Comparison of ENCODE assay signal across 8 cellular contexts in the genomic region with DNA sequence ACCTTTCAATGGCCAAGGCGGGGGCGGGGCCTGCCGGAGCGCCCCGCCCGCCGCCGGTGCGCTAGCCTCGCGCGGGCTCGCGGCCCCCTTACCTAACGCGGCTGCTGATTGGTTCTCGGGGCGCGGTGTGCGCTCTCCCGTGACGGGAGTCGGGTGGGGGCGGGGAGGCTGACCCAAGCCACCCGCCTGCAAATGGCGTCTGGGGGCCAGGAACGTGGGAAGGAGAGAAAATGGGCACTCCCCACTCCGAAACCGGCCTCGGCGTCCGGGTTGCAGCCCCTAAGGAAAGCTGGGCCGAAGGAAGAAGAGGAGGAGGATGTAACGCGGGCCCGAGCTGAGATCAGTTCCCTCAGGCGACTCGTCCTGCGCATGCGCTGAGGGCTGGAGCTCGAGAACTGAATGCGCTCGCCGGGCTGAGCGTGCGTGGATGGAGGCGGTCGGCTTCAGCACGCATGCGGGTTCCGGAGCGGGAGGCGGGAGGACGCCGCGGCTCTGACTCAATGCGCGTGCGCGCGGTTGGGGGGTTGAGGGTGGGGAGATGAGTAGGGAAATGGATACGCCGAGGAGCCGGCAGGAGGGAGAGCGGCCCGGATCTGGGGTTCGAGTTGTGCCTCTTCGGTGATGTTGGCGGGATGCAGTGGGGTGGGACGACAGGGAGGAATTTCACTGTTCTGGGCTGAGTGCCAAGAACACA. TPM values are rescaled to one million over a fixed set of nuclear protein-coding genes. Genes with fewer than 3 reads are reported as not detected.
DNase-seq lines count a peak whose midpoint lies in the region; ATAC-seq and FAIRE-seq lines count a peak whose summit lies in the region.

A gene with protein sequence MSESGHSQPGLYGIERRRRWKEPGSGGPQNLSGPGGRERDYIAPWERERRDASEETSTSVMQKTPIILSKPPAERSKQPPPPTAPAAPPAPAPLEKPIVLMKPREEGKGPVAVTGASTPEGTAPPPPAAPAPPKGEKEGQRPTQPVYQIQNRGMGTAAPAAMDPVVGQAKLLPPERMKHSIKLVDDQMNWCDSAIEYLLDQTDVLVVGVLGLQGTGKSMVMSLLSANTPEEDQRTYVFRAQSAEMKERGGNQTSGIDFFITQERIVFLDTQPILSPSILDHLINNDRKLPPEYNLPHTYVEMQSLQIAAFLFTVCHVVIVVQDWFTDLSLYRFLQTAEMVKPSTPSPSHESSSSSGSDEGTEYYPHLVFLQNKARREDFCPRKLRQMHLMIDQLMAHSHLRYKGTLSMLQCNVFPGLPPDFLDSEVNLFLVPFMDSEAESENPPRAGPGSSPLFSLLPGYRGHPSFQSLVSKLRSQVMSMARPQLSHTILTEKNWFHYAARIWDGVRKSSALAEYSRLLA (minus strand): TSS at position 401 of the 694 bp plus-strand sequence. CDS start 4,221 bp downstream, outside the sequence.

- WGBS in right cardiac atrium, result under 1% methylated on average over 70 of the region's 70 CpGs

- no peaks in the 10 kb centered on the region for H3K27me3 ChIP-seq in right cardiac atrium (ENCODE audit: control insufficient read depth, insufficient read depth)

- H3K4me1 ChIP-seq in right cardiac atrium (ENCODE audit: control insufficient read depth, insufficient read depth, low read length), result no peaks in the 10 kb centered on the region

- peak; percentile 17 for FAIRE-seq in urothelium cell line (lab: Jason Lieb, UNC)

- H3K27ac ChIP-seq in right cardiac atrium (ENCODE audit: low read length), result peak within 1 kb of the TSS; percentile 96

- peak; percentile 57 for ATAC-seq in GM18502 (IDR thresholded peaks at IDR 0.05; ENCODE audit: poor library complexity, unreplicated experiment)
- ATAC-seq in HG02970 (IDR thresholded peaks at IDR 0.05; ENCODE audit: low FRiP score, unreplicated experiment), result peak; percentile 68
- peak; percentile 96 to 97 for ATAC-seq in right cardiac atrium

- intact Hi-C loops in T-helper 2 cell treated with Interferon-gamma antibody and Interleukin-4, amounts not matched to agents 100 ng/mL and 5 ng/mL, for 36 hours (cut with micrococcal nuclease), result loop anchor here (1.0 to 10.0 kb wide), 8 partner anchors 9 to 1140 kb away; partner anchors contain the start of genes IRGQ, TOMM40, ZNF575 and ZNF576
- intact Hi-C loops in right cardiac atrium (cut with DNase I), result no loop called here

- peak within 1 kb of the TSS; percentile 61 for H3K4me3 ChIP-seq in right cardiac atrium (ENCODE audit: low read length)

- DNase-seq in NCI-H1930 (lab: John Stamatoyannopoulos, UW) (peak; percentile 98 to 99), anterior cingulate cortex (lab: John Stamatoyannopoulos, UW) (peak; percentile 75 to 99 (median 95)), right cardiac atrium (peak; percentile 99 to 100 (median 99)), pulmonary artery endothelial cell (ENCODE audit: low read depth, low spot score) (peak; percentile 83), urothelium cell line (ENCODE audit: low spot score) (peak; percentile 96)

- H3K9me3 ChIP-seq in right cardiac atrium (ENCODE audit: control insufficient read depth, low read length), result no peaks in the 10 kb centered on the region

RNA-seq across cellular contexts. Expression of the gene that starts here (rescaled TPM):
- total RNA-seq in T-helper 2 cell treated with Interferon-gamma antibody and Interleukin-4, amounts not matched to agents 100 ng/mL and 5 ng/mL, for 36 hours, result 71.9 and 73.9 TPM in 2 replicates
- total RNA-seq in right cardiac atrium (10 to 100 TPM; 14.8 to 21.0 (median 15.8) TPM), pulmonary artery endothelial cell (5.9 and 10.4 TPM in 2 replicates)
- polyA plus RNA-seq in right cardiac atrium, result 11.7 TPM

Comparison
In these comparisons a context has a peak if more than half of its experiments do, and no peak if none do; other contexts are left out.
1. Peak in every context shown above with its lines: DNase-seq, ATAC-seq, H3K4me3 ChIP-seq and H3K27ac ChIP-seq.